In the genomic region with DNA sequence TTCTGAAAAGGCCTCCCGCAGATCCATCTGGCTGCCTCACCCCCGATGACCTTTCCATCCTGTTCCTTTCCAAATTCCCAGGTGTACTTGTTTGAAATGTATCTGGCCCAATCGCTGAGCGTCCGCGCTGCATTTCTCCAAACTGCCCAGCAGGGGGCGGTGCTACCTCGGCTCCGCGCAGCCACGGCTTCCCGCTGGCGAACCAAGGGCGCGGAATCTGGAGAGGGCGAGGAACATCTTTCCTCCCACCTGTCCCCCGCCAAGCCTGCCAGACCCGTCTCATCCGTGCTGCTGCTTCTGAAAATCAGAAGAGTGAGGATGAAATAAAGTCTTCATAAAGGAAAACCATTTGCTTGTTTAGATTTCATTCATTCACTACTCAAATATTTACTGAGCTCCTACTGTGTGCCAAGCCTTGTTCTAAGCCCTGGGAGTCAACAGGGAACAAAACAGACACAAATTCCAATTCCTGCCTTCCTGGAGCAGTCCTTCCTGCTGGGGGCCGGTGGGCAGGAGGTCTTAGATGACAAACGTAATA, we compare ENCODE assay signal across 8 cellular contexts. TPM values are rescaled to one million over a fixed set of nuclear protein-coding genes. Genes with fewer than 3 reads are reported as not detected.
DNase-seq lines count a peak whose midpoint lies in the region; ATAC-seq lines count a peak whose summit lies in the region.

No MANE protein-coding gene starts in this region.

- H3K27ac ChIP-seq in iPS DF 6.9 (ENCODE audit: low read length), result no peak overlapping the region

- ATAC-seq in HG03139 (IDR thresholded peaks at IDR 0.05; ENCODE audit: unreplicated experiment), result no peak
- ATAC-seq in GM18511 (IDR thresholded peaks at IDR 0.05; ENCODE audit: unreplicated experiment), result no peak

- H3K4me1 ChIP-seq in ES-I3 (ENCODE audit: insufficient read depth, low read length) (peaks cover 24% of the 10 kb centered on the region), iPS DF 6.9 (ENCODE audit: control insufficient read depth, insufficient read depth, low read length) (peaks cover 7% of the 10 kb centered on the region)

- H3K36me3 ChIP-seq in ES-I3 (ENCODE audit: insufficient read depth, low read length) (no peaks in the 10 kb centered on the region), iPS DF 6.9 (ENCODE audit: control insufficient read depth, insufficient read depth, low read length) (no peaks in the 10 kb centered on the region)

- WGBS in iPS DF 6.9 (ENCODE audit: insufficient coverage, insufficient read length), result no CpG with 5 or more reads among the region's 21 CpGs

- no peaks in the 10 kb centered on the region for H3K9me3 ChIP-seq in ES-I3 (ENCODE audit: control insufficient read depth, insufficient read depth, low read length)
- H3K9me3 ChIP-seq in iPS DF 6.9 (ENCODE audit: control insufficient read depth, insufficient read depth, low read length), result no peaks in the 10 kb centered on the region

- H3K9ac ChIP-seq in ES-I3 (ENCODE audit: low read depth, low read length), result peak overlapping the region; percentile 50; the same call in 1 of the 2 replicates

- DNase-seq in M059J (ENCODE audit: low read depth) (peak; percentile 30), T-helper 2 cell (peak; percentile 9 to 44 (median 34)), astrocyte of the hippocampus (ENCODE audit: low read depth, low spot score) (peak; percentile 77), iPS DF 6.9 (ENCODE audit: low read depth, low spot score) (peak; percentile 89)
- peak; percentile 27 to 50 for DNase-seq in stimulated activated CD4-positive, alpha-beta T cell treated with anti-CD3 and anti-CD28 coated beads, Interleukin-15, amount 100 ng/mL, for 1 hour (ENCODE audit: low read depth in 1 of 2, low spot score in 1 of 2)

- no peaks in the 10 kb centered on the region for H3K27me3 ChIP-seq in iPS DF 6.9 (ENCODE audit: control insufficient read depth, insufficient read depth, low read length)

- peak overlapping the region; percentile 14; the same call in 1 of the 2 replicates for H3K4me3 ChIP-seq in iPS DF 6.9 (ENCODE audit: low read length)

RNA-seq across cellular contexts. Expression of a gene that starts 16.8 kb away (rescaled TPM):
- not detected in 2 replicates for total RNA-seq in M059J (2014; rRNA removed; shearing (Covaris generic))

Comparison
In these comparisons a context has a peak if more than half of its experiments do, and no peak if none do; other contexts are left out.
1. DNase-seq: peak in every context shown above with its lines; median percentile 89 in iPS DF 6.9; 77 in astrocyte of the hippocampus; 38 in stimulated activated CD4-positive, alpha-beta T cell treated with anti-CD3 and anti-CD28 coated beads, Interleukin-15, amount 100 ng/mL, for 1 hour; 34 in T-helper 2 cell; 30 in M059J.